Comparison of ENCODE assay signal across 8 cellular contexts in genomic region chr2:74464406-74464805, GRCh38. TPM values are rescaled to one million over a fixed set of nuclear protein-coding genes. Genes with fewer than 3 reads are reported as not detected.
A peak's percentile ranks its signal among the peaks of the same experiment; 100 is the strongest.
DNase-seq lines count a peak whose midpoint lies in the region; ATAC-seq and TF ChIP-seq lines count a peak whose summit lies in the region.

No MANE protein-coding gene starts in this region.

- peaks cover 37% of the 10 kb centered on the region for H3K4me1 Mint-ChIP-seq in chondrocyte (ENCODE audit: low read depth)

- no peak for ATAC-seq in GM21528 (IDR thresholded peaks at IDR 0.05; ENCODE audit: low FRiP score, unreplicated experiment)

- H3K27ac Mint-ChIP-seq in chondrocyte (ENCODE audit: unreplicated experiment) = peak overlapping the region; percentile 68

- DNase-seq in BJ (ENCODE audit: low read depth) = no peak
- DNase-seq in chondrocyte (ENCODE audit: low spot score) = no peak
- no peak for DNase-seq in dedifferentiated amniotic fluid mesenchymal stem cell (ENCODE audit: extremely low spot score)
- no peak for DNase-seq in NCI-H1694 treated with DMSO at 0.1 percent for 48 hours (lab: John Stamatoyannopoulos, UW)
- DNase-seq in SW480 (ENCODE audit: low spot score) = no peak

- H3K9me3 Mint-ChIP-seq in chondrocyte (ENCODE audit: low read depth) = no peaks in the 10 kb centered on the region

- peak overlapping the region; percentile 32 for H3K9ac ChIP-seq in HUES48 (ENCODE audit: low read depth, low read length)
- peak overlapping the region; percentile 84 to 91 for H3K9ac ChIP-seq in mucosa of rectum (ENCODE audit: low read depth in 1 of 2, low read length in 2 of 2)

- H3K9me3 ChIP-seq in HUES48 (ENCODE audit: control insufficient read depth, insufficient read depth, low read length) (no peaks in the 10 kb centered on the region), mucosa of rectum (ENCODE audit: control insufficient read depth in 2 of 2, low read length in 2 of 2) (no peaks in the 10 kb centered on the region)

- H3K36me3 Mint-ChIP-seq in chondrocyte (ENCODE audit: low read depth) = peaks cover 2% of the 10 kb centered on the region

- POLR2A ChIA-PET in BJ (lab: Charles Lee) = interaction anchor here (0.7 kb wide), 1 partner anchor 25 kb away, joined by 7 read pairs; no protein-coding TSS in a partner anchor

- TF ChIP-seq CTCF in BJ (IDR thresholded peaks at IDR 0.05; ENCODE audit: insufficient read depth, low read depth, low read length) (no peak), chondrocyte (IDR thresholded peaks at IDR 0.05) (no peak)

- CTCF ChIA-PET in BJ (lab: Yijun Ruan, JAX) = interaction anchor here (0.9 kb wide), 1 partner anchor 48 kb away, joined by 3 read pairs; no protein-coding TSS in a partner anchor

- H3K36me3 ChIP-seq in BJ (ENCODE audit: control insufficient read depth, insufficient read depth, low read length) = peaks cover 15% of the 10 kb centered on the region
- peaks cover 15% of the 10 kb centered on the region for H3K36me3 ChIP-seq in HUES48 (ENCODE audit: control insufficient read depth, insufficient read depth, low read length)
- peaks cover 8 to 16% of the 10 kb centered on the region in 2 donors for H3K36me3 ChIP-seq in mucosa of rectum (ENCODE audit: control insufficient read depth in 2 of 2, insufficient read depth in 2 of 2, low read length in 2 of 2)

- H3K4me1 ChIP-seq in HUES48 (ENCODE audit: control insufficient read depth, insufficient read depth, low read length) = peaks cover 7% of the 10 kb centered on the region
- peaks cover 11 to 15% of the 10 kb centered on the region in 2 donors for H3K4me1 ChIP-seq in mucosa of rectum (ENCODE audit: control insufficient read depth in 2 of 2, insufficient read depth in 2 of 2, low read length in 2 of 2)

- no peak overlapping the region for H3K27ac ChIP-seq in HUES48 (ENCODE audit: low read depth, low read length)
- H3K27ac ChIP-seq in mucosa of rectum (ENCODE audit: low read depth in 2 of 2, low read length in 2 of 2) = peak overlapping the region in 1 of 2 donors; percentile 77

- H3K4me3 ChIP-seq in BJ (ENCODE audit: low read depth, low read length) = peak overlapping the region; percentile 73
- H3K4me3 ChIP-seq in HUES48 (ENCODE audit: low read depth, low read length) = peak overlapping the region; percentile 82
- peak overlapping the region; percentile 87 to 98 for H3K4me3 ChIP-seq in mucosa of rectum (ENCODE audit: low read length in 2 of 2)

- peak overlapping the region; percentile 99 for H3K4me3 Mint-ChIP-seq in chondrocyte (ENCODE audit: unreplicated experiment)

- H3K27me3 ChIP-seq in BJ (ENCODE audit: control insufficient read depth, insufficient read depth, low read length) (no peaks in the 10 kb centered on the region), HUES48 (ENCODE audit: control insufficient read depth, insufficient read depth, low read length) (no peaks in the 10 kb centered on the region), mucosa of rectum (ENCODE audit: control insufficient read depth in 2 of 2, insufficient read depth in 2 of 2, low read length in 2 of 2) (no peaks in the 10 kb centered on the region)

- no peaks in the 10 kb centered on the region for H3K27me3 Mint-ChIP-seq in chondrocyte (ENCODE audit: low read depth)

RNA-seq across cellular contexts. Expression of gene MOGS, which starts 0.8 kb away (rescaled TPM):
- 35.5 and 59.5 TPM in 2 replicates for polyA plus RNA-seq in BJ (2011; rRNA removed)
- 38.3 and 44.2 TPM in 2 replicates for polyA minus RNA-seq in BJ (2011; rRNA and poly(A)+ RNA removed)
- total RNA-seq in chondrocyte = 62.6 to 79.0 TPM (median 67.1 TPM) in 3 replicates

RNA-seq across cellular contexts. Expression of gene WBP1, which starts 6.2 kb away (rescaled TPM):
- polyA plus RNA-seq in BJ (2011; rRNA removed) = 55.7 and 92.0 TPM in 2 replicates
- polyA minus RNA-seq in BJ (2011; rRNA and poly(A)+ RNA removed) = 14.9 and 29.2 TPM in 2 replicates
- 56.1 to 93.0 TPM (median 62.4 TPM) in 3 replicates for total RNA-seq in chondrocyte

RNA-seq across cellular contexts. Expression of gene MRPL53, which starts 8.1 kb away (rescaled TPM):
- 38.9 and 41.2 TPM in 2 replicates for polyA plus RNA-seq in BJ (2011; rRNA removed)
- 16.9 TPM in 2 replicates for polyA minus RNA-seq in BJ (2011; rRNA and poly(A)+ RNA removed)
- total RNA-seq in chondrocyte = 39.9 to 59.8 TPM (median 49.5 TPM) in 3 replicates

RNA-seq across cellular contexts. Expression of gene INO80B, which starts 9.5 kb away (rescaled TPM):
- polyA plus RNA-seq in BJ (2011; rRNA removed) = 5.6 and 6.4 TPM in 2 replicates
- 2.2 and 3.3 TPM in 2 replicates for polyA minus RNA-seq in BJ (2011; rRNA and poly(A)+ RNA removed)
- 23.2 to 35.0 TPM (median 24.3 TPM) in 3 replicates for total RNA-seq in chondrocyte

RNA-seq across cellular contexts. Expression of gene CCDC142, which starts 18.4 kb away (rescaled TPM):
- 4.5 and 6.2 TPM in 2 replicates for polyA plus RNA-seq in BJ (2011; rRNA removed)
- 15.6 and 21.0 TPM in 2 replicates for polyA minus RNA-seq in BJ (2011; rRNA and poly(A)+ RNA removed)
- 12.7 to 21.9 TPM (median 13.3 TPM) in 3 replicates for total RNA-seq in chondrocyte
